Comparison of ENCODE assay signal across 5 cellular contexts in genomic region chr9:69799521-69799920, GRCh38. TPM values are rescaled to one million over a fixed set of nuclear protein-coding genes. Genes with fewer than 3 reads are reported as not detected.
"Had no signal": no experiment of that assay in that cellular context is flagged by ENCODE, and none has a peak within 500 bp of the region (broad histone marks: within the 10 kb centered on the region; RNA-seq: fewer than 3 reads in every experiment).

No MANE protein-coding gene starts in this region.

RNA-seq across cellular contexts. Expression of gene CFAP95, which starts 21.1 kb away (rescaled TPM):
- total RNA-seq: HepG2, HT-29, HT1080, IMR-90 had no signal
- polyA plus RNA-seq: HepG2, IgD-negative memory B cell, IMR-90 had no signal
